Comparison of ENCODE assay signal across 5 cellular contexts in genomic region chr1:225936081-225936480, GRCh38. TPM values are rescaled to one million over a fixed set of nuclear protein-coding genes. Genes with fewer than 3 reads are reported as not detected.
"Had no signal": no experiment of that assay in that cellular context is flagged by ENCODE, and none has a peak within 500 bp of the region (broad histone marks: within the 10 kb centered on the region; RNA-seq: fewer than 3 reads in every experiment).

No MANE protein-coding gene starts in this region.

RNA-seq across cellular contexts. Expression of gene LEFTY2, which starts 4.9 kb away (rescaled TPM):
- total RNA-seq: dermis microvascular lymphatic vessel endothelial cell had no signal
- polyA plus RNA-seq: esophagus had no signal

RNA-seq across cellular contexts. Expression of gene LEFTY1, which starts 47.1 kb away (rescaled TPM):
- total RNA-seq: dermis microvascular lymphatic vessel endothelial cell, mesenteric fat pad, thoracic aorta had no signal
- polyA plus RNA-seq: cardiac muscle cell had no signal
